In genomic region chr11:123479048-123479837, GRCh38 we compare ENCODE assay signal across 8 cellular contexts. TPM values are rescaled to one million over a fixed set of nuclear protein-coding genes. Genes with fewer than 3 reads are reported as not detected.
A peak's percentile ranks its signal among the peaks of the same experiment; 100 is the strongest.
DNase-seq lines count a peak whose midpoint lies in the region; ATAC-seq and TF ChIP-seq lines count a peak whose summit lies in the region.

No MANE protein-coding gene starts in this region.

- peak overlapping the region; percentile 76 for H3K4me3 Mint-ChIP-seq in activated T-helper 17 cell treated with anti-CD3 and anti-CD28 coated beads, Interleukin-2, amount 50 U/mL, for 72 hours
- no peak overlapping the region for H3K4me3 Mint-ChIP-seq in nephron progenitor cell
- no peak overlapping the region for H3K4me3 Mint-ChIP-seq in chondrocyte (ENCODE audit: unreplicated experiment)

- no peaks in the 10 kb centered on the region for H3K36me3 ChIP-seq in GM06990 (ENCODE audit: control insufficient read depth, insufficient read depth, low read length)

- DNase-seq in GM06990 (ENCODE audit: extremely low read depth, insufficient read length), result peak; percentile 54
- peak; percentile 61 for DNase-seq in GM20000 (ENCODE audit: low spot score)
- no peak for DNase-seq in nephron progenitor cell
- no peak for DNase-seq in hepatic stellate cell (ENCODE audit: low spot score)
- DNase-seq in chondrocyte (ENCODE audit: low spot score), result no peak
- DNase-seq in NCI-H1105 (lab: John Stamatoyannopoulos, UW), result no peak

- peaks cover 26% of the 10 kb centered on the region for H3K4me1 Mint-ChIP-seq in activated T-helper 17 cell treated with anti-CD3 and anti-CD28 coated beads, Interleukin-2, amount 50 U/mL, for 72 hours
- H3K4me1 Mint-ChIP-seq in nephron progenitor cell (peaks cover 29% of the 10 kb centered on the region), chondrocyte (ENCODE audit: low read depth) (peaks cover 20% of the 10 kb centered on the region)

- H3K36me3 Mint-ChIP-seq in activated T-helper 17 cell treated with anti-CD3 and anti-CD28 coated beads, Interleukin-2, amount 50 U/mL, for 72 hours (ENCODE audit: low read depth), result peaks cover 49% of the 10 kb centered on the region
- H3K36me3 Mint-ChIP-seq in nephron progenitor cell (ENCODE audit: low read depth) (no peaks in the 10 kb centered on the region), chondrocyte (ENCODE audit: low read depth) (no peaks in the 10 kb centered on the region)

- peak; percentile 58 for ATAC-seq in HG03342 (IDR thresholded peaks at IDR 0.05; ENCODE audit: unreplicated experiment)
- ATAC-seq in activated T-helper 17 cell treated with anti-CD3 and anti-CD28 coated beads, Interleukin-2, amount 50 U/mL, for 72 hours (replicated peaks), result peak; percentile 60

- no peaks in the 10 kb centered on the region for H3K27me3 ChIP-seq in GM06990 (replicated peaks; ENCODE audit: control insufficient read depth, insufficient read depth, low read length)

- H3K27ac Mint-ChIP-seq in activated T-helper 17 cell treated with anti-CD3 and anti-CD28 coated beads, Interleukin-2, amount 50 U/mL, for 72 hours, result peak overlapping the region; percentile 91
- H3K27ac Mint-ChIP-seq in nephron progenitor cell (no peak overlapping the region), chondrocyte (ENCODE audit: unreplicated experiment) (no peak overlapping the region)

- peak overlapping the region; percentile 12 for H3K4me3 ChIP-seq in GM06990 (replicated peaks; ENCODE audit: low read depth, low read length)

- TF ChIP-seq CTCF in GM06990 (IDR thresholded peaks at IDR 0.05; ENCODE audit: insufficient read depth, low read length, poor library complexity, severe bottlenecking) (no peak), GM20000 (IDR thresholded peaks at IDR 0.05; ENCODE audit: extremely low read depth, missing control alignments) (no peak), nephron progenitor cell (IDR thresholded peaks at IDR 0.05) (no peak), chondrocyte (IDR thresholded peaks at IDR 0.05) (no peak)

- no peaks in the 10 kb centered on the region for H3K9me3 Mint-ChIP-seq in activated T-helper 17 cell treated with anti-CD3 and anti-CD28 coated beads, Interleukin-2, amount 50 U/mL, for 72 hours
- H3K9me3 Mint-ChIP-seq in nephron progenitor cell, result no peaks in the 10 kb centered on the region
- no peaks in the 10 kb centered on the region for H3K9me3 Mint-ChIP-seq in chondrocyte (ENCODE audit: low read depth)

- no peaks in the 10 kb centered on the region for H3K27me3 Mint-ChIP-seq in activated T-helper 17 cell treated with anti-CD3 and anti-CD28 coated beads, Interleukin-2, amount 50 U/mL, for 72 hours
- H3K27me3 Mint-ChIP-seq in nephron progenitor cell (ENCODE audit: low read depth, poor library complexity) (peaks cover 3% of the 10 kb centered on the region), chondrocyte (ENCODE audit: low read depth) (no peaks in the 10 kb centered on the region)

RNA-seq across cellular contexts. Expression of gene GRAMD1B, which starts 49.2 kb away (rescaled TPM):
- total RNA-seq in activated T-helper 17 cell treated with anti-CD3 and anti-CD28 coated beads, Interleukin-2, amount 50 U/mL, for 72 hours, result 10 to 100 TPM; 41.7 to 78.3 TPM
- total RNA-seq in chondrocyte, result 0.99 to 2.2 TPM (median 1.6 TPM) in 3 replicates

Comparison
In these comparisons a context has a peak if more than half of its experiments do, and no peak if none do; other contexts are left out.
1. DNase-seq: peak in GM06990 (single experiment) and GM20000 (single experiment); none in nephron progenitor cell (single experiment), hepatic stellate cell (single experiment), chondrocyte (single experiment) and NCI-H1105 (single experiment).
2. RNA of gene GRAMD1B, which starts 49.2 kb away (total RNA-seq): 41.7 to 78.3 TPM in activated T-helper 17 cell treated with anti-CD3 and anti-CD28 coated beads, Interleukin-2, amount 50 U/mL, for 72 hours; 0.99 to 2.2 TPM in chondrocyte; every median in the first group is over 10 times any median in the second.